In the genomic region with DNA sequence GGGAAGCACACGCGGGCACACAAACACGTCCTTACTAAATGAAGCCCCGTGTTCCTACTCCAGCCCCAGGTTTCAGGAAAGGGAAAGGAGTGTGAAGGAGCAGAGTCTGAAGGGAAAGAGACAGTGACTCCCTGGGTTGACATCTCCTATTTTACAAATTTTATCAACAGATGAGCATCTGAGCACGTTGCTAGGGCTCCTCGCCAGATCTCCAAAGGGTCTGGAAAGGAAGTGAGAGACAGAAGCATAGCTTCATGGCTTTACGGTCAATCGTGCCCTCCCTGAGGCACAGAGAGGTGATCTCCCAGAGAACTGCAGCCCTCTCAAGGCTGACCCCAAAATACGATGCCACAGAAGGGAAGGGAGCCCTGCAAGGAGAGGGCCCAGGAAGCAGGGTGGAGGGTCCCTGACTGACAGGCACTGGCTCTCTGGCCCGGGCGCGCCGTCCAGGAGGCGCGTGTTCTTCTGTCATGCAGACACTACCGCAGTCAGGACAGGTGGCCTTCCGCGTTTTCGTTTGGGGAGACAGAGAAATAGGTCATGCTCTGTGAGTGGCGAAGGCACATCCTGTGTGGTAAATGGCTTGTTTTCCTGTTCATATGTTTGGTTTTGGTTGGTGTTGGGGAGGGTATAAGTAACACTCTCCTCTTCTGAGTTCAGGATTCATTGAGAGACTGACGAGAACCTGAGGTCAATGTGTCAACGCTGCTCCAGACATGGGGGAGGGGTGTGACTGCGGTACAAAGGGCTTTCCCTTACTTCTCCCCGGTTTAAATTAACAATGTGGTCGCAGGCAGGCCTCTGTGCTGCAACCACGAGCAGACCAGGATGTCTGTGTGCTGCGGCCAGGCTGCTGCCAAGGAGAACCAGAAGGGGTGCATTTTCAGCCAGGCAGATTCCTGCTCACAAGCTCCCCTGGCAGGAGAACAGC, we compare ENCODE assay signal across 9 cellular contexts.
DNase-seq lines count a peak whose midpoint lies in the region; ATAC-seq, FAIRE-seq and TF ChIP-seq lines count a peak whose summit lies in the region.
"Had no signal": no experiment of that assay in that cellular context is flagged by ENCODE, and none has a peak within 500 bp of the region (broad histone marks: within the 10 kb centered on the region; RNA-seq: fewer than 3 reads in every experiment).

No MANE protein-coding gene starts in this region.

- intact Hi-C loops in GM12878 (cut with micrococcal nuclease; ENCODE audit: unreplicated experiment): no loop called here
- intact Hi-C loops in heart right ventricle (cut with DNase I): no loop called here

- H3K27ac Mint-ChIP-seq in endothelial cell (ENCODE audit: unreplicated experiment): no peak overlapping the region
- H3K27ac Mint-ChIP-seq: nephron progenitor cell had no signal

- no peak overlapping the region for H3K4me3 ChIP-seq in GM12878
- H3K4me3 ChIP-seq in heart right ventricle: no peak overlapping the region

- RAD21 ChIA-PET in GM12878 (lab: Charles Lee; ENCODE audit: unreplicated experiment): no interaction called here

- no TSS peak for BruUV-seq in GM12878 (replicated peaks; lab: Mats Ljungman, UMichigan)

- no peak overlapping the region for H2AFZ ChIP-seq in GM12878 (ENCODE audit: control insufficient read depth, low read depth, low read length)

- 39% methylated on average over 27 of the region's 27 CpGs for WGBS in GM12878 (ENCODE audit: insufficient coverage, insufficient replicate concordance, low lambda C conversion rate, missing lambda C conversion rate)
- WGBS in heart right ventricle, 2 donors: 65 to 66% methylated on average over 27 of the region's 27 CpGs

- no peak for FAIRE-seq in RCC 7860 (lab: Jason Lieb, UNC)
- FAIRE-seq in GM12878 (lab: Jason Lieb, UNC): no peak

- SMC1A ChIA-PET in GM12878 (lab: Charles Lee; ENCODE audit: uncharacterized antibody, unreplicated experiment): no interaction called here

- CTCF ChIA-PET in GM12878 (lab: Yijun Ruan, JAX): interaction anchor here (1.1 kb wide), 1 partner anchor 9 kb away, joined by 4 read pairs; no protein-coding TSS in a partner anchor

- no peak overlapping the region for H3K4me3 Mint-ChIP-seq in endothelial cell (ENCODE audit: unreplicated experiment)
- H3K4me3 Mint-ChIP-seq: nephron progenitor cell had no signal

- ATAC-seq in GM19468 (IDR thresholded peaks at IDR 0.05; ENCODE audit: extremely low read depth, unreplicated experiment): peak; percentile 44
- peak; percentile 21; the same call in 1 of the 3 replicates for ATAC-seq in GM12878
- no peak for ATAC-seq in heart right ventricle

- no peaks in the 10 kb centered on the region; a peak in 1 of 4 replicates for H3K27me3 ChIP-seq in GM12878 (replicated peaks in 1 of 2; ENCODE audit: control insufficient read depth in 2 of 2, insufficient read depth in 2 of 2, low read length in 1 of 2)
- H3K27me3 ChIP-seq in heart right ventricle: peaks cover 0 to 6% (median 0%) of the 10 kb centered on the region in 7 donors

- H3K4me1 Mint-ChIP-seq in endothelial cell (ENCODE audit: unreplicated experiment): peaks cover 12% of the 10 kb centered on the region

- H4K20me1 ChIP-seq in GM12878 (ENCODE audit: control insufficient read depth, insufficient read depth): no peaks in the 10 kb centered on the region

- peaks cover 3% of the 10 kb centered on the region for H3K27me3 Mint-ChIP-seq in endothelial cell (ENCODE audit: unreplicated experiment)

- no peaks in the 10 kb centered on the region for H3K36me3 ChIP-seq in GM12878 (ENCODE audit: control insufficient read depth in 2 of 2, insufficient read depth in 2 of 2, low read length in 1 of 2)
- H3K36me3 ChIP-seq in heart right ventricle: no peaks in the 10 kb centered on the region

- no peak overlapping the region for H3K4me2 ChIP-seq in GM12878 (ENCODE audit: control insufficient read depth, insufficient read depth)

- no peaks in the 10 kb centered on the region; the same call in 2 of the 3 replicates for H3K9me3 ChIP-seq in GM12878 (replicated peaks; ENCODE audit: control insufficient read depth, insufficient read depth, low read length)
- no peaks in the 10 kb centered on the region for H3K9me3 ChIP-seq in heart right ventricle

- no peaks in the 10 kb centered on the region for H3K9me3 Mint-ChIP-seq in endothelial cell (ENCODE audit: unreplicated experiment)
- H3K9me3 Mint-ChIP-seq: nephron progenitor cell had no signal

- H3K79me2 ChIP-seq in GM12878 (ENCODE audit: control insufficient read depth, insufficient read depth, low read length): no peaks in the 10 kb centered on the region

- no peak for TF ChIP-seq CTCF in GM12878 (IDR thresholded peaks at IDR 0.05 in 2 of 3, conservative IDR thresholded peaks at IDR 0.05 in 1 of 3; ENCODE audit: control insufficient read depth in 2 of 3, extremely low read depth in 1 of 3, insufficient read depth in 1 of 3, low read depth in 3 of 3, low read length in 3 of 3)
- TF ChIP-seq CTCF in endothelial cell (IDR thresholded peaks at IDR 0.05; ENCODE audit: unreplicated experiment): no peak
- no peak for TF ChIP-seq CTCF in GM10266 (IDR thresholded peaks at IDR 0.05; ENCODE audit: control insufficient read depth, insufficient read depth, low read depth, missing control alignments)
- TF ChIP-seq CTCF in heart right ventricle (IDR thresholded peaks at IDR 0.05): no peak

- H3K27ac ChIP-seq in GM12878 (ENCODE audit: control insufficient read depth, insufficient read depth) (no peak overlapping the region), heart right ventricle (no peak overlapping the region)

- no peaks in the 10 kb centered on the region for H3K36me3 Mint-ChIP-seq in endothelial cell (ENCODE audit: low read depth, unreplicated experiment)

- POLR2A ChIA-PET in GM12878 (lab: Charles Lee): no interaction called here

- in situ Hi-C loops in GM12878 (cut with MboI): no loop called here

- H3K4me1 ChIP-seq in GM12878 (ENCODE audit: control insufficient read depth, insufficient read depth, low read length): no peaks in the 10 kb centered on the region
- H3K4me1 ChIP-seq in heart right ventricle: no peaks in the 10 kb centered on the region

- TF ChIP-seq EP300 in GM12878 (IDR thresholded peaks at IDR 0.05; ENCODE audit: borderline replicate concordance in 1 of 2, control insufficient read depth in 1 of 2, low read depth in 2 of 2, low read length in 2 of 2): no peak

- no peak overlapping the region for H3K9ac ChIP-seq in GM12878 (ENCODE audit: control insufficient read depth, insufficient read depth, low read length)

- no peak for TF ChIP-seq POLR2A in GM12878 (IDR thresholded peaks at IDR 0.05; ENCODE audit: low read depth, low read length)

- DNase-seq in RCC 7860 (ENCODE audit: low spot score): peak; percentile 44
- DNase-seq in GM12878 (ENCODE audit: low read depth, low spot score): no peak
- peak; percentile 34 to 42 for DNase-seq in stimulated activated CD8-positive, alpha-beta memory T cell treated with anti-CD3 and anti-CD28 coated beads, Interleukin-15, amount 100 ng/mL, for 48 hours (ENCODE audit: low read depth in 2 of 2)
- no peak for DNase-seq in endothelial cell (ENCODE audit: low spot score)
- DNase-seq in GM10266 (ENCODE audit: extremely low spot score): no peak
- DNase-seq in heart right ventricle: no peak
- DNase-seq in NAMALWA (ENCODE audit: low spot score): no peak
- DNase-seq: nephron progenitor cell had no signal

- no peak for TF ChIP-seq RAD21 in GM12878 (IDR thresholded peaks at IDR 0.05; ENCODE audit: insufficient read depth, low read depth, low read length)

TF ChIP-seq in GM12878, 131 proteins besides CTCF, POLR2A, EP300 and RAD21 (continues in another document):
- TF ChIP-seq, protein P1, sequence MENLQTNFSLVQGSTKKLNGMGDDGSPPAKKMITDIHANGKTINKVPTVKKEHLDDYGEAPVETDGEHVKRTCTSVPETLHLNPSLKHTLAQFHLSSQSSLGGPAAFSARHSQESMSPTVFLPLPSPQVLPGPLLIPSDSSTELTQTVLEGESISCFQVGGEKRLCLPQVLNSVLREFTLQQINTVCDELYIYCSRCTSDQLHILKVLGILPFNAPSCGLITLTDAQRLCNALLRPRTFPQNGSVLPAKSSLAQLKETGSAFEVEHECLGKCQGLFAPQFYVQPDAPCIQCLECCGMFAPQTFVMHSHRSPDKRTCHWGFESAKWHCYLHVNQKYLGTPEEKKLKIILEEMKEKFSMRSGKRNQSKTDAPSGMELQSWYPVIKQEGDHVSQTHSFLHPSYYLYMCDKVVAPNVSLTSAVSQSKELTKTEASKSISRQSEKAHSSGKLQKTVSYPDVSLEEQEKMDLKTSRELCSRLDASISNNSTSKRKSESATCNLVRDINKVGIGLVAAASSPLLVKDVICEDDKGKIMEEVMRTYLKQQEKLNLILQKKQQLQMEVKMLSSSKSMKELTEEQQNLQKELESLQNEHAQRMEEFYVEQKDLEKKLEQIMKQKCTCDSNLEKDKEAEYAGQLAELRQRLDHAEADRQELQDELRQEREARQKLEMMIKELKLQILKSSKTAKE (IDR thresholded peaks at IDR 0.05; ENCODE audit: low read depth, poor library complexity, severe bottlenecking): no peak
- TF ChIP-seq, protein P2, sequence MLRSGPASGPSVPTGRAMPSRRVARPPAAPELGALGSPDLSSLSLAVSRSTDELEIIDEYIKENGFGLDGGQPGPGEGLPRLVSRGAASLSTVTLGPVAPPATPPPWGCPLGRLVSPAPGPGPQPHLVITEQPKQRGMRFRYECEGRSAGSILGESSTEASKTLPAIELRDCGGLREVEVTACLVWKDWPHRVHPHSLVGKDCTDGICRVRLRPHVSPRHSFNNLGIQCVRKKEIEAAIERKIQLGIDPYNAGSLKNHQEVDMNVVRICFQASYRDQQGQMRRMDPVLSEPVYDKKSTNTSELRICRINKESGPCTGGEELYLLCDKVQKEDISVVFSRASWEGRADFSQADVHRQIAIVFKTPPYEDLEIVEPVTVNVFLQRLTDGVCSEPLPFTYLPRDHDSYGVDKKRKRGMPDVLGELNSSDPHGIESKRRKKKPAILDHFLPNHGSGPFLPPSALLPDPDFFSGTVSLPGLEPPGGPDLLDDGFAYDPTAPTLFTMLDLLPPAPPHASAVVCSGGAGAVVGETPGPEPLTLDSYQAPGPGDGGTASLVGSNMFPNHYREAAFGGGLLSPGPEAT (IDR thresholded peaks at IDR 0.05; ENCODE audit: low read depth): no peak
- TF ChIP-seq NRF1 (conservative IDR thresholded peaks at IDR 0.05; ENCODE audit: low read depth, low read length): no peak
- no peak for TF ChIP-seq PAX8 (IDR thresholded peaks at IDR 0.05)
- no peak for TF ChIP-seq SMAD5 (IDR thresholded peaks at IDR 0.05; ENCODE audit: low read depth)
- TF ChIP-seq PAX5 (IDR thresholded peaks at IDR 0.05; ENCODE audit: borderline replicate concordance, low read depth, low read length): no peak
- no peak for TF ChIP-seq MEF2A (IDR thresholded peaks at IDR 0.05; ENCODE audit: insufficient read depth, low read depth, low read length)
- TF ChIP-seq NR2C2 (IDR thresholded peaks at IDR 0.05; ENCODE audit: borderline replicate concordance, control insufficient read depth, insufficient read length, low read depth): no peak
- no peak for TF ChIP-seq ZNF384 (IDR thresholded peaks at IDR 0.05; ENCODE audit: borderline replicate concordance, low read depth, low read length)
- TF ChIP-seq SMARCA5 (IDR thresholded peaks at IDR 0.05): no peak
- TF ChIP-seq WRNIP1 (IDR thresholded peaks at IDR 0.05; ENCODE audit: borderline replicate concordance, low read depth, low read length): no peak
- TF ChIP-seq YY1 (IDR thresholded peaks at IDR 0.05; ENCODE audit: low read depth, low read length): no peak
- TF ChIP-seq ZNF622 (IDR thresholded peaks at IDR 0.05): no peak

Comparison
In these comparisons a context has a peak if more than half of its experiments do, and no peak if none do; other contexts are left out.
1. ATAC-seq: peak in GM19468 (single experiment) and GM12878 (single experiment); none in heart right ventricle (0 of 8).
2. DNase-seq: peak in RCC 7860 (single experiment) and stimulated activated CD8-positive, alpha-beta memory T cell treated with anti-CD3 and anti-CD28 coated beads, Interleukin-15, amount 100 ng/mL, for 48 hours (2 of 2); none in GM12878 (single experiment), endothelial cell (single experiment), GM10266 (single experiment), heart right ventricle (0 of 2) and NAMALWA (single experiment).